1 cellular context compared by ENCODE assay signal in genomic region chr10:43293677-43294057, GRCh38.
TF ChIP-seq lines count a peak whose summit lies in the region.

No MANE protein-coding gene starts in this region.

TF ChIP-seq in H1, 55 proteins besides CTCF, POLR2A, EP300 and RAD21:
- TF ChIP-seq JUND (IDR thresholded peaks at IDR 0.05; ENCODE audit: low read length) (no peak), SP4 (IDR thresholded peaks at IDR 0.05; ENCODE audit: low read length) (no peak), ZNF274 (IDR thresholded peaks at IDR 0.05; ENCODE audit: borderline replicate concordance, extremely low read depth, low read length) (no peak), MAFK (IDR thresholded peaks at IDR 0.05; ENCODE audit: low read depth, low read length) (no peak), TAF1 (IDR thresholded peaks at IDR 0.05; ENCODE audit: low read depth, low read length) (no peak), SAP30 (IDR thresholded peaks at IDR 0.05; ENCODE audit: insufficient read depth, insufficient replicate concordance, low read length) (no peak), HDAC6 (IDR thresholded peaks at IDR 0.05; ENCODE audit: low read depth, low read length) (no peak), SP2 (IDR thresholded peaks at IDR 0.05; ENCODE audit: low read length) (no peak), RBBP5 (IDR thresholded peaks at IDR 0.05; ENCODE audit: borderline replicate concordance, low read depth, low read length) (no peak)
TF ChIP-seq in H1: peak in this region for 0.
